In genomic region chr6:3913077-3913957, GRCh38 we compare ENCODE assay signal across 8 cellular contexts.
A peak's percentile ranks its signal among the peaks of the same experiment; 100 is the strongest.
DNase-seq lines count a peak whose midpoint lies in the region; ATAC-seq and TF ChIP-seq lines count a peak whose summit lies in the region.

No MANE protein-coding gene starts in this region.

- ATAC-seq in gastrocnemius medialis = peak; percentile 92 to 93
- ATAC-seq in HG03175 (IDR thresholded peaks at IDR 0.05; ENCODE audit: unreplicated experiment) = no peak

- no peak for TF ChIP-seq CTCF in gastrocnemius medialis (IDR thresholded peaks at IDR 0.05 in 4 of 5, conservative IDR thresholded peaks at IDR 0.05 in 1 of 5)

- H3K4me3 Mint-ChIP-seq in CD8-positive, alpha-beta memory T cell = no peak overlapping the region

- peak overlapping the region in 1 of 4 donors; percentile 11 for H3K4me3 ChIP-seq in gastrocnemius medialis
- no peak overlapping the region for H3K4me3 ChIP-seq in CD8-positive, alpha-beta memory T cell (ENCODE audit: low read length)

- H3K9me3 ChIP-seq in gastrocnemius medialis = no peaks in the 10 kb centered on the region
- no peaks in the 10 kb centered on the region for H3K9me3 ChIP-seq in CD8-positive, alpha-beta memory T cell (ENCODE audit: low read length)

- H3K9me3 Mint-ChIP-seq in CD8-positive, alpha-beta memory T cell = no peaks in the 10 kb centered on the region

- no peaks in the 10 kb centered on the region for H3K36me3 ChIP-seq in gastrocnemius medialis
- no peaks in the 10 kb centered on the region for H3K36me3 ChIP-seq in CD8-positive, alpha-beta memory T cell (ENCODE audit: insufficient read depth, low read length)

- no peaks in the 10 kb centered on the region for H3K27me3 ChIP-seq in gastrocnemius medialis
- H3K27me3 ChIP-seq in CD8-positive, alpha-beta memory T cell (ENCODE audit: insufficient read depth, low read length, poor library complexity, severe bottlenecking) = peaks cover 4% of the 10 kb centered on the region

- peaks cover 11 to 61% of the 10 kb centered on the region in 2 donors for H3K27me3 Mint-ChIP-seq in CD8-positive, alpha-beta memory T cell

- POLR2A ChIA-PET in CD8-positive, alpha-beta memory T cell (lab: Charles Lee) = no interaction called here

- intact Hi-C loops in gastrocnemius medialis (cut with DNase I; ENCODE audit: low total_unique reads) = loop anchor here (10.0 kb wide), 2 partner anchors 569 to 1069 kb away; partner anchors contain the start of gene SERPINB1

- peaks cover 30 to 41% (median 36%) of the 10 kb centered on the region in 3 donors for H3K4me1 Mint-ChIP-seq in CD8-positive, alpha-beta memory T cell

- DNase-seq in GOT3 (lab: John Stamatoyannopoulos, UW) (peak; percentile 35), SHP77 treated with DMSO at 0.1 percent for 48 hours (lab: John Stamatoyannopoulos, UW) (peak; percentile 26), glomerular visceral epithelial cell (ENCODE audit: extremely low spot score) (peak; percentile 95), gastrocnemius medialis (peak; percentile 73 to 74), NCI-H1417 treated with DMSO at 0.1 percent for 48 hours (lab: John Stamatoyannopoulos, UW) (no peak), NK-92 (lab: John Stamatoyannopoulos, UW; ENCODE audit: unreplicated experiment) (no peak)
- DNase-seq in CD8-positive, alpha-beta memory T cell = no peak

- peaks cover 55 to 61% of the 10 kb centered on the region in 2 donors for H3K4me1 ChIP-seq in gastrocnemius medialis
- H3K4me1 ChIP-seq in CD8-positive, alpha-beta memory T cell (ENCODE audit: insufficient read depth, low read length) = peaks cover 24% of the 10 kb centered on the region

- in situ Hi-C loops in gastrocnemius medialis (cut with MboI; ENCODE audit: low sequenced_read_pairs in 4 of 4) = no loop called here

- H3K27ac Mint-ChIP-seq in CD8-positive, alpha-beta memory T cell = no peak overlapping the region

- H3K36me3 Mint-ChIP-seq in CD8-positive, alpha-beta memory T cell = no peaks in the 10 kb centered on the region

- CTCF ChIA-PET in CD8-positive, alpha-beta memory T cell (lab: Charles Lee) = interaction anchor here (0.8 to 1.4 kb wide), 2 partner anchors 65 to 95 kb away, joined by 3 read pairs; no protein-coding TSS in a partner anchor

- TF ChIP-seq POLR2A in gastrocnemius medialis (IDR thresholded peaks at IDR 0.05) = no peak

- H3K27ac ChIP-seq in gastrocnemius medialis = peak overlapping the region; percentile 85 to 92 (median 88)
- H3K27ac ChIP-seq in CD8-positive, alpha-beta memory T cell (ENCODE audit: low read depth, low read length) = no peak overlapping the region

Comparison
In these comparisons a context has a peak if more than half of its experiments do, and no peak if none do; other contexts are left out.
1. DNase-seq: peak in GOT3 (single experiment), SHP77 treated with DMSO at 0.1 percent for 48 hours (single experiment), glomerular visceral epithelial cell (single experiment) and gastrocnemius medialis (2 of 2); none in NCI-H1417 treated with DMSO at 0.1 percent for 48 hours (single experiment), NK-92 (single experiment) and CD8-positive, alpha-beta memory T cell (0 of 5).